In genomic region chr17:69448431-69449102, GRCh38 we compare ENCODE assay signal across 9 cellular contexts. TPM values are rescaled to one million over a fixed set of nuclear protein-coding genes. Genes with fewer than 3 reads are reported as not detected.
DNase-seq lines count a peak whose midpoint lies in the region; ATAC-seq and TF ChIP-seq lines count a peak whose summit lies in the region.
"Had no signal": no experiment of that assay in that cellular context is flagged by ENCODE, and none has a peak within 500 bp of the region (broad histone marks: within the 10 kb centered on the region; RNA-seq: fewer than 3 reads in every experiment).

No MANE protein-coding gene starts in this region.

- WGBS in psoas muscle, 3 donors, result 29 to 38% (median 32%) methylated on average over 16 of the region's 16 CpGs

- H3K4me1 ChIP-seq in iPS-20b (ENCODE audit: insufficient read depth, low read length), result peaks cover 26% of the 10 kb centered on the region
- H3K4me1 ChIP-seq in psoas muscle, result peaks cover 49% of the 10 kb centered on the region

- POLR2A ChIA-PET in GM10248 (lab: Yijun Ruan, JAX), result no interaction called here

- H3K9ac ChIP-seq in iPS-20b (ENCODE audit: low read depth, low read length), result peak overlapping the region; percentile 79

- no peak for TF ChIP-seq CTCF in psoas muscle (IDR thresholded peaks at IDR 0.05)
- TF ChIP-seq CTCF in GM10248 (IDR thresholded peaks at IDR 0.05; ENCODE audit: control extremely low read depth, extremely low read depth, low read depth, missing control alignments), result no peak

- ATAC-seq in psoas muscle (peak; percentile 31 to 65 (median 52)), GM18505 (IDR thresholded peaks at IDR 0.05; ENCODE audit: unreplicated experiment) (no peak)
- ATAC-seq: stimulated activated naive CD8-positive, alpha-beta T cell treated with anti-CD3 and anti-CD28 coated beads, Interleukin-15, Interleukin-2, amounts not matched to agents 100 U/mL and 50 U/mL, for 24 hours had no signal

- intact Hi-C loops in psoas muscle (cut with DNase I), result loop anchor here in 1 of 2 donors (5.0 kb wide), 1 partner anchor 54 kb away; no protein-coding TSS in a partner anchor

- CTCF ChIA-PET in GM10248 (lab: Yijun Ruan, JAX), result no interaction called here

- H3K27me3 ChIP-seq in H7 (ENCODE audit: control insufficient read depth, insufficient read depth, low read length), result no peaks in the 10 kb centered on the region
- no peaks in the 10 kb centered on the region for H3K27me3 ChIP-seq in iPS-20b (ENCODE audit: insufficient read depth, low read length)
- H3K27me3 ChIP-seq in psoas muscle (ENCODE audit: insufficient read depth in 3 of 3, low read length in 2 of 3), result no peaks in the 10 kb centered on the region

- H3K9me3 ChIP-seq in iPS-20b (ENCODE audit: insufficient read depth, low read depth, low read length), result no peaks in the 10 kb centered on the region
- H3K9me3 ChIP-seq in psoas muscle, result no peaks in the 10 kb centered on the region

- no peak for TF ChIP-seq POLR2A in GM18505 (IDR thresholded peaks at IDR 0.05; ENCODE audit: borderline replicate concordance, extremely low read depth, insufficient read depth, insufficient read length)

- DNase-seq in H7, result peak; percentile 75
- peak in 51 of 61 donors; percentile 4 to 66 (median 32) for DNase-seq in caudate nucleus (lab: John Stamatoyannopoulos, UW)
- peak; percentile 41 to 67 for DNase-seq in psoas muscle
- no peak for DNase-seq in activated CD4-positive, CD25-positive, alpha-beta regulatory T cell treated with anti-CD3 and anti-CD28 coated beads, Interleukin-2, amount 50 U/mL, for 72 hours
- DNase-seq in GM10248 (ENCODE audit: extremely low spot score), result no peak
- no peak for DNase-seq in NCI-H345 treated with DMSO at 0.1 percent for 48 hours (lab: John Stamatoyannopoulos, UW; ENCODE audit: unreplicated experiment)
- DNase-seq: stimulated activated naive CD8-positive, alpha-beta T cell treated with anti-CD3 and anti-CD28 coated beads, Interleukin-15, Interleukin-2, amounts not matched to agents 100 U/mL and 50 U/mL, for 24 hours had no signal

- no peaks in the 10 kb centered on the region; the same call in 1 of the 2 replicates for H3K36me3 ChIP-seq in H7 (replicated peaks; ENCODE audit: control insufficient read depth, insufficient read depth, low read length)
- no peaks in the 10 kb centered on the region for H3K36me3 ChIP-seq in iPS-20b (ENCODE audit: insufficient read depth, low read depth, low read length)
- no peaks in the 10 kb centered on the region for H3K36me3 ChIP-seq in psoas muscle (ENCODE audit: insufficient read depth in 1 of 2, low read depth in 1 of 2)

- H3K4me3 ChIP-seq in H7 (ENCODE audit: insufficient read depth, low read depth, low read length) (no peak overlapping the region), iPS-20b (ENCODE audit: low read length) (peak overlapping the region; percentile 51; the same call in 1 of the 2 replicates), psoas muscle (peak overlapping the region; percentile 58)

- H3K27ac ChIP-seq in caudate nucleus (ENCODE audit: low read depth, low read length) (peak overlapping the region; percentile 11), iPS-20b (ENCODE audit: low read length) (peak overlapping the region; percentile 88), psoas muscle (peak overlapping the region; percentile 72)

RNA-seq across cellular contexts. Expression of gene MAP2K6, which starts 34.1 kb away (rescaled TPM):
- total RNA-seq in H7 (2014; rRNA removed; shearing (Covaris generic)), result 11.9 and 17.2 TPM in 2 replicates
- total RNA-seq in psoas muscle, result 100 to 1,000 TPM in 1 of 4 donors, 10 to 100 TPM in 3; 32.1 to 102 (median 46.3) TPM
- 100 to 1,000 TPM in 1 of 3 donors, 10 to 100 TPM in 1, 1 to 10 TPM in 1; 6.4 to 127 (median 64.0) TPM for polyA plus RNA-seq in psoas muscle

Comparison
In these comparisons a context has a peak if more than half of its experiments do, and no peak if none do; other contexts are left out.
1. DNase-seq: peak in H7 (single experiment), caudate nucleus (51 of 61) and psoas muscle (2 of 2); none in activated CD4-positive, CD25-positive, alpha-beta regulatory T cell treated with anti-CD3 and anti-CD28 coated beads, Interleukin-2, amount 50 U/mL, for 72 hours (single experiment), GM10248 (single experiment) and NCI-H345 treated with DMSO at 0.1 percent for 48 hours (single experiment).
2. H3K27ac ChIP-seq: peak in every context shown above with its lines; median percentile 88 in iPS-20b; 72 in psoas muscle; 11 in caudate nucleus.